Comparison of ENCODE assay signal across 10 cellular contexts in the genomic region with DNA sequence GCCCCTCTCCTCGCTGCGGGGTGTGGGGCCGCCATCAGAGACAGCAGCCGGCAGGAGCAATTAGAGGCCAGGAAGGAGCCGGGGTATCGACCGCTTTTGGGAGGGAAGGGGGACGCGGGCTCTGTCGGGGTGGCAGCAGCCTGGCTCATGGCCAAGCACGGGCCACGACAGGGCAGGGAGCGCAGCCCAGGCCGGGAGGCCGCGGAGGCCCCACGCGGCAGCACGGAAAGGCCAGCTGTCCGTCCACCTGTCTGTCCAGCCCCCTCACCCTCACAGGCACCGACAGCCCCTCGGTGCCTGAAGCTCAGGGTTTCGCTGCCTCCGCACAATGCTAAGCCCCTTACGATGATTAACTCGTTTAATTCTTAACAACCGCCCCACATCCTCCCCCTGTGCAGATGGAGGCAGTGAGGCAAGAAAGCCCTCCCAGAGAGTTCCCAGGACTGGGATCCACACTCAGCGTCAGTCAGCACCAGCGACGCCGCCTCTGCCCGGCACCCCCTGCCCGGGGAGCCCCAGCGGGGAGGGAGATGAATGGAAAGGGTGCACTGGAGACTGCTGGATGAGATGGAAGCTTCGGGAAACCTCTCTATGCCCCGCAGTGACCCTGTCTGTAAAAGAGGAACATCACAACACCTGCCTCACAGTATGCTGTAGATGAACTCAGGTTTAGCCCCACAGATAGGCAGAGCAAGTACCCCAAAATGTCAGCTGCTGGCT. TPM values are rescaled to one million over a fixed set of nuclear protein-coding genes. Genes with fewer than 3 reads are reported as not detected.
DNase-seq lines count a peak whose midpoint lies in the region; ATAC-seq and TF ChIP-seq lines count a peak whose summit lies in the region.
"Had no signal": no experiment of that assay in that cellular context is flagged by ENCODE, and none has a peak within 500 bp of the region (broad histone marks: within the 10 kb centered on the region; RNA-seq: fewer than 3 reads in every experiment).

No MANE protein-coding gene starts in this region.

- no peak for ATAC-seq in central memory CD8-positive, alpha-beta T cell (replicated peaks; ENCODE audit: extremely low read depth, poor library complexity, severe bottlenecking)
- ATAC-seq in HG02610 (IDR thresholded peaks at IDR 0.05; ENCODE audit: unreplicated experiment), result no peak
- ATAC-seq in T-cell (replicated peaks in 1 of 4), result no peak

- H3K27ac Mint-ChIP-seq in Calu3 (ENCODE audit: unreplicated experiment), result no peak overlapping the region
- H3K27ac Mint-ChIP-seq in central memory CD8-positive, alpha-beta T cell (ENCODE audit: low read depth), result peak overlapping the region; percentile 62
- H3K27ac Mint-ChIP-seq in neural crest cell (ENCODE audit: unreplicated experiment), result peak overlapping the region; percentile 57
- H3K27ac Mint-ChIP-seq in T-cell, result no peak overlapping the region

- intact Hi-C loops in Calu3 (cut with micrococcal nuclease; ENCODE audit: unreplicated experiment), result no loop called here

- H3K4me3 Mint-ChIP-seq in Calu3 (ENCODE audit: low read depth, unreplicated experiment) (peak overlapping the region; percentile 35), neural crest cell (no peak overlapping the region), T-cell (peak overlapping the region in 1 of 3 donors; percentile 22)
- no peak overlapping the region for H3K4me3 Mint-ChIP-seq in central memory CD8-positive, alpha-beta T cell

- H3K9me3 Mint-ChIP-seq in Calu3 (ENCODE audit: low read depth, unreplicated experiment) (no peaks in the 10 kb centered on the region), neural crest cell (no peaks in the 10 kb centered on the region), T-cell (no peaks in the 10 kb centered on the region)
- no peaks in the 10 kb centered on the region for H3K9me3 Mint-ChIP-seq in central memory CD8-positive, alpha-beta T cell

- H3K36me3 Mint-ChIP-seq in Calu3 (ENCODE audit: insufficient read depth, unreplicated experiment) (peaks cover 12% of the 10 kb centered on the region), neural crest cell (ENCODE audit: low read depth) (no peaks in the 10 kb centered on the region), T-cell (peaks cover 5% of the 10 kb centered on the region)
- H3K36me3 Mint-ChIP-seq in central memory CD8-positive, alpha-beta T cell (ENCODE audit: insufficient read depth), result peaks cover 2% of the 10 kb centered on the region

- POLR2A ChIA-PET in T-cell (lab: Charles Lee), result interaction anchor here in 1 of 2 donors (0.5 kb wide), 1 partner anchor 226 kb away, joined by 3 read pairs; no protein-coding TSS in a partner anchor

- DNase-seq in Calu3, result no peak
- DNase-seq in NCI-H1105 treated with DMSO at 0.1 percent for 48 hours (lab: John Stamatoyannopoulos, UW), result peak; percentile 60
- no peak for DNase-seq in central memory CD8-positive, alpha-beta T cell (ENCODE audit: low spot score in 2 of 2)
- DNase-seq in neural crest cell (ENCODE audit: low read depth, low spot score), result no peak
- no peak for DNase-seq in T-cell
- no peak for DNase-seq in HPDE6-E6E7 (ENCODE audit: extremely low spot score)
- no peak for DNase-seq in GM03348 (ENCODE audit: low spot score)
- DNase-seq: amniotic stem cell, GDM1 had no signal

- BruUV-seq in Calu3 (replicated peaks; lab: Mats Ljungman, UMichigan), result no TSS peak

- CTCF ChIA-PET in Calu3 (lab: Charles Lee), result no interaction called here
- CTCF ChIA-PET in T-cell (lab: Charles Lee), result interaction anchor here in 1 of 2 donors (0.6 kb wide), 1 partner anchor 60 kb away, joined by 3 read pairs; no protein-coding TSS in a partner anchor

- H3K27me3 Mint-ChIP-seq in Calu3 (ENCODE audit: unreplicated experiment), result no peaks in the 10 kb centered on the region
- H3K27me3 Mint-ChIP-seq in central memory CD8-positive, alpha-beta T cell, result no peaks in the 10 kb centered on the region
- H3K27me3 Mint-ChIP-seq in neural crest cell (ENCODE audit: low read depth), result no peaks in the 10 kb centered on the region
- H3K27me3 Mint-ChIP-seq in T-cell, result no peaks in the 10 kb centered on the region

- TF ChIP-seq CTCF in Calu3 (IDR thresholded peaks at IDR 0.05; ENCODE audit: unreplicated experiment) (no peak), neural crest cell (conservative IDR thresholded peaks at IDR 0.05) (no peak)

- H3K4me1 Mint-ChIP-seq in Calu3 (ENCODE audit: low read depth, unreplicated experiment) (peaks cover 19% of the 10 kb centered on the region), neural crest cell (peaks cover 15% of the 10 kb centered on the region), T-cell (peaks cover 43 to 66% (median 58%) of the 10 kb centered on the region in 3 donors)
- peaks cover 62% of the 10 kb centered on the region for H3K4me1 Mint-ChIP-seq in central memory CD8-positive, alpha-beta T cell

RNA-seq across cellular contexts. Expression of gene NCOR2, which starts 23.7 kb away (rescaled TPM):
- total RNA-seq in Calu3 (2022), result 325 and 348 TPM in 2 replicates
- total RNA-seq in neural crest cell, result 143 and 144 TPM in 2 replicates
- 100 to 1,000 TPM; 108 to 140 (median 127) TPM for total RNA-seq in T-cell

Comparison
In these comparisons a context has a peak if more than half of its experiments do, and no peak if none do; other contexts are left out.
1. H3K27ac Mint-ChIP-seq: peak in central memory CD8-positive, alpha-beta T cell (single experiment) and neural crest cell (single experiment); none in Calu3 (single experiment) and T-cell (0 of 2).